9 cellular contexts compared by ENCODE assay signal in the genomic region with DNA sequence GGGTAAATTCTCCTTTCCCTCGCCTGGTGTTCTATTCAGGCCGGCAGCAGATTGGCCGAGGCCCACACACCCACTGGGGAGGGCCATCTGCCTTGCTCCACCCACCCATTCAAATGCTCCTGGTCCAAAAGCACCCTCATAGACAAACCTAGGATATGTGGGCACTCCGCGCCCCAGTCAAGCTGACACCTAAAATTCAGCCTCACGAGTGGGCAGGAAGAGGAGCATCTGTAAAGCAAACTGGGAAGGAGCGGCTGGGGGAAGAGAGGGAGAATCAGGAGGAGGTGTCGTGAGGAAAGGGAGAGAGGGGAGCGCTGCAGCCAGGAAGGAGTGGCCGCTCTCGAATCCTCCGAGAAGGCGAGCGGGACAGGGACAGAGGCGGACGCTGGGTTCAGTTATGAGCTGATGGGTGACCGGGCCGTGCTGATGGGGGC.
A peak's percentile ranks its signal among the peaks of the same experiment; 100 is the strongest.
DNase-seq lines count a peak whose midpoint lies in the region; ATAC-seq, FAIRE-seq and TF ChIP-seq lines count a peak whose summit lies in the region.
"Had no signal": no experiment of that assay in that cellular context is flagged by ENCODE, and none has a peak within 500 bp of the region (broad histone marks: within the 10 kb centered on the region; RNA-seq: fewer than 3 reads in every experiment).

No MANE protein-coding gene starts in this region.

- H3K27ac Mint-ChIP-seq in stimulated activated naive B cell treated with anti-CD40 and anti-IgM and Interleukin-4, amounts not matched to agents 10 μg/mL and 1 μg/mL and 100 μg/mL, for 72 hours: peak overlapping the region; percentile 7

- peaks cover 10 to 19% of the 10 kb centered on the region in 2 donors for H3K4me1 Mint-ChIP-seq in stimulated activated naive B cell treated with anti-CD40 and anti-IgM and Interleukin-4, amounts not matched to agents 10 μg/mL and 1 μg/mL and 100 μg/mL, for 72 hours

- H3K9ac ChIP-seq in HUES48 (ENCODE audit: low read depth, low read length): no peak overlapping the region
- H3K9ac ChIP-seq in kidney (ENCODE audit: low read length in 2 of 2): no peak overlapping the region

- peaks cover 12% of the 10 kb centered on the region for H3K27me3 ChIP-seq in HUES48 (ENCODE audit: control insufficient read depth, insufficient read depth, low read length)
- H3K27me3 ChIP-seq in suprapubic skin: no peaks in the 10 kb centered on the region

- ATAC-seq in stimulated activated naive B cell treated with anti-CD40 and anti-IgM and Interleukin-4, amounts not matched to agents 10 μg/mL and 1 μg/mL and 100 μg/mL, for 72 hours (replicated peaks): no peak
- ATAC-seq in GM21390 (IDR thresholded peaks at IDR 0.05; ENCODE audit: unreplicated experiment): no peak
- no peak for ATAC-seq in HG03521 (IDR thresholded peaks at IDR 0.05; ENCODE audit: unreplicated experiment)

- FAIRE-seq in kidney (lab: Jason Lieb, UNC): no peak

- no peaks in the 10 kb centered on the region for H3K36me3 Mint-ChIP-seq in stimulated activated naive B cell treated with anti-CD40 and anti-IgM and Interleukin-4, amounts not matched to agents 10 μg/mL and 1 μg/mL and 100 μg/mL, for 72 hours

- no peaks in the 10 kb centered on the region for H3K9me3 Mint-ChIP-seq in stimulated activated naive B cell treated with anti-CD40 and anti-IgM and Interleukin-4, amounts not matched to agents 10 μg/mL and 1 μg/mL and 100 μg/mL, for 72 hours

- 51% methylated on average over 18 of the region's 18 CpGs for WGBS in suprapubic skin

- TF ChIP-seq CTCF in coronary artery (IDR thresholded peaks at IDR 0.05): no peak
- no peak for TF ChIP-seq CTCF in kidney (IDR thresholded peaks at IDR 0.05; ENCODE audit: borderline replicate concordance, extremely low read depth, insufficient read depth)
- no peak for TF ChIP-seq CTCF in suprapubic skin (IDR thresholded peaks at IDR 0.05)

- no peak for TF ChIP-seq POLR2A in suprapubic skin (IDR thresholded peaks at IDR 0.05)

- intact Hi-C loops in kidney (cut with DNase I): no loop called here

- peak overlapping the region; percentile 51 for H3K4me3 ChIP-seq in HUES48 (ENCODE audit: low read depth, low read length)
- peak overlapping the region; percentile 7 for H3K4me3 ChIP-seq in coronary artery
- H3K4me3 ChIP-seq in kidney (ENCODE audit: low read length in 2 of 2): peak overlapping the region; percentile 28 to 40
- no peak overlapping the region for H3K4me3 ChIP-seq in suprapubic skin

- no peak overlapping the region for H3K27ac ChIP-seq in HUES48 (ENCODE audit: low read depth, low read length)
- H3K27ac ChIP-seq in coronary artery: no peak overlapping the region
- no peak overlapping the region for H3K27ac ChIP-seq in kidney (ENCODE audit: low read depth in 2 of 2, low read length in 2 of 2)
- H3K27ac ChIP-seq in suprapubic skin: no peak overlapping the region
- H3K27ac ChIP-seq: neutrophil had no signal

- no peak for TF ChIP-seq EP300 in suprapubic skin (IDR thresholded peaks at IDR 0.05)

- H3K4me1 ChIP-seq in HUES48 (ENCODE audit: control insufficient read depth, insufficient read depth, low read length) (peaks cover 6% of the 10 kb centered on the region; the same call in 1 of the 2 replicates), kidney (ENCODE audit: control insufficient read depth in 1 of 2, insufficient read depth in 1 of 2, low read depth in 1 of 2, low read length in 2 of 2) (peaks cover 0 to 6% of the 10 kb centered on the region in 2 donors), suprapubic skin (no peaks in the 10 kb centered on the region)

- H3K4me3 Mint-ChIP-seq in stimulated activated naive B cell treated with anti-CD40 and anti-IgM and Interleukin-4, amounts not matched to agents 10 μg/mL and 1 μg/mL and 100 μg/mL, for 72 hours: peak overlapping the region; percentile 55 to 63

- peaks cover 18 to 20% of the 10 kb centered on the region in 2 donors for H3K27me3 Mint-ChIP-seq in stimulated activated naive B cell treated with anti-CD40 and anti-IgM and Interleukin-4, amounts not matched to agents 10 μg/mL and 1 μg/mL and 100 μg/mL, for 72 hours

- H3K36me3 ChIP-seq in HUES48 (ENCODE audit: control insufficient read depth, insufficient read depth, low read length): no peaks in the 10 kb centered on the region
- H3K36me3 ChIP-seq in kidney (ENCODE audit: control insufficient read depth in 1 of 2, insufficient read depth in 2 of 2, low read length in 2 of 2): no peaks in the 10 kb centered on the region
- no peaks in the 10 kb centered on the region for H3K36me3 ChIP-seq in suprapubic skin
- H3K36me3 ChIP-seq: neutrophil had no signal

- DNase-seq in coronary artery (ENCODE audit: low spot score) (no peak), kidney (no peak), suprapubic skin (ENCODE audit: low spot score in 2 of 2) (no peak)
- DNase-seq in stimulated activated naive B cell treated with anti-CD40 and anti-IgM and Interleukin-4, amounts not matched to agents 10 μg/mL and 1 μg/mL and 100 μg/mL, for 72 hours: no peak
- DNase-seq: activated CD4-positive, CD25-positive, alpha-beta regulatory T cell had no signal

- no peaks in the 10 kb centered on the region for H3K9me3 ChIP-seq in HUES48 (ENCODE audit: control insufficient read depth, insufficient read depth, low read length)
- no peaks in the 10 kb centered on the region for H3K9me3 ChIP-seq in kidney (ENCODE audit: control insufficient read depth in 1 of 2, low read length in 2 of 2)
- H3K9me3 ChIP-seq in suprapubic skin: no peaks in the 10 kb centered on the region
- H3K9me3 ChIP-seq: neutrophil had no signal
